In the genomic region with DNA sequence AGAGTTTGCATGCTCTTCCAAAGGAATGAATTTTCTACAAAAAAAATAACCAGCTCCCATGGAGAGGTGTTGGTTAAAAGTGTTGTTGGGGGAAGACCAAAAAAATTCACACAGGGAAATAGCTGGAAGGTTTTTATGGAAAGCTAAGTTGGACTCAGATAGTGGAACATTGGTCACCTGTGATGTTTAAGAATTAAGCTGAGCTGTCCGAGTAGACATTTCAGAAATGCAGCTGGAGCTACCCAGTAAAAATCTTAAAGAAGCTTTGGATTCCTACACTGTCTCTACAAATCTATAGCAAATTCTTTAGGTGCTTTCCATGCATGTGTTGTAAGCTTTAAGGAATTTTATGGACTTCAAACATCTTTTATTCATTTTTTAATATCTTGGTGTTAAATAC, we compare ENCODE assay signal across 23 cellular contexts.
DNase-seq lines count a peak whose midpoint lies in the region; ATAC-seq, FAIRE-seq and TF ChIP-seq lines count a peak whose summit lies in the region.
"Had no signal": no experiment of that assay in that cellular context is flagged by ENCODE, and none has a peak within 500 bp of the region (broad histone marks: within the 10 kb centered on the region; RNA-seq: fewer than 3 reads in every experiment).

No MANE protein-coding gene starts in this region.

- H3K56ac ChIP-seq in IMR-90 (ENCODE audit: extremely low read depth, insufficient read depth, low read length), result no peak overlapping the region

- H3K23ac ChIP-seq in IMR-90 (ENCODE audit: low read depth, low read length), result no peak overlapping the region

- H3K4me1 ChIP-seq in IMR-90 (ENCODE audit: control insufficient read depth, insufficient read depth, low read length) (peaks cover 16% of the 10 kb centered on the region), ascending aorta (no peaks in the 10 kb centered on the region)
- H3K4me1 ChIP-seq: Caco-2 had no signal

- intact Hi-C loops in IMR-90 (cut with micrococcal nuclease) (no loop called here), ascending aorta (cut with DNase I) (no loop called here)

- peak overlapping the region; percentile 59 for H2BK5ac ChIP-seq in IMR-90 (ENCODE audit: low read depth, low read length, poor library complexity, severe bottlenecking)

- no peak overlapping the region for H2AK5ac ChIP-seq in IMR-90 (ENCODE audit: low read depth, low read length)

- H3K27ac Mint-ChIP-seq in osteocyte (ENCODE audit: unreplicated experiment), result peak overlapping the region; percentile 98
- H3K27ac Mint-ChIP-seq: CD4-positive, alpha-beta T cell had no signal

- peak overlapping the region; percentile 53; the same call in 1 of the 3 replicates for H2BK15ac ChIP-seq in IMR-90 (ENCODE audit: low read depth, low read length)

- no peak overlapping the region for H2AFZ ChIP-seq in IMR-90 (replicated peaks; ENCODE audit: low read length, poor library complexity)

- dilution Hi-C loops in IMR-90 (cut with HindIII; ENCODE audit: low sequenced_read_pairs, unreplicated experiment), result no loop called here

- H3K4me3 Mint-ChIP-seq in osteocyte (ENCODE audit: unreplicated experiment), result peak overlapping the region; percentile 62
- H3K4me3 Mint-ChIP-seq: CD4-positive, alpha-beta T cell; IgD-negative memory B cell had no signal

- FAIRE-seq in urothelium cell line (lab: Jason Lieb, UNC), result no peak
- FAIRE-seq: GM12891, H54 had no signal

- peak overlapping the region; percentile 64 for H3K4ac ChIP-seq in IMR-90 (ENCODE audit: low read depth, low read length)

- no peaks in the 10 kb centered on the region for H3K9me3 ChIP-seq in IMR-90 (ENCODE audit: control insufficient read depth, insufficient read depth, low read length)
- no peaks in the 10 kb centered on the region for H3K9me3 ChIP-seq in ascending aorta
- H3K9me3 ChIP-seq: Caco-2, MG63 had no signal

- H4K5ac ChIP-seq in IMR-90 (ENCODE audit: low read depth, low read length), result peak overlapping the region; percentile 24; the same call in 1 of the 2 replicates

- no peak overlapping the region for H3K4me2 ChIP-seq in IMR-90 (ENCODE audit: low read depth, low read length)

- no peaks in the 10 kb centered on the region for H4K20me1 ChIP-seq in IMR-90 (ENCODE audit: insufficient read depth, low read length)

- TF ChIP-seq RAD21 in IMR-90 (IDR thresholded peaks at IDR 0.05; ENCODE audit: low read length), result no peak

- H3K14ac ChIP-seq in IMR-90 (replicated peaks; ENCODE audit: low read depth, low read length), result no peak overlapping the region

- peak overlapping the region; percentile 31 to 74; a peak in 2 of 4 replicates for H4K8ac ChIP-seq in IMR-90 (ENCODE audit: low read depth in 2 of 2, low read length in 2 of 2)

- H3K4me3 ChIP-seq in IMR-90 (ENCODE audit: insufficient read depth, low read depth, low read length), result no peak overlapping the region
- H3K4me3 ChIP-seq in ascending aorta, result no peak overlapping the region
- H3K4me3 ChIP-seq: MG63 had no signal

- no peak overlapping the region; the same call in 1 of the 2 replicates for H2BK120ac ChIP-seq in IMR-90 (ENCODE audit: low read depth, low read length)

- H3K27me3 Mint-ChIP-seq in osteocyte (ENCODE audit: unreplicated experiment), result no peaks in the 10 kb centered on the region

- H2AK9ac ChIP-seq in IMR-90 (replicated peaks; ENCODE audit: low read depth, low read length, poor library complexity), result no peak overlapping the region

- no peak overlapping the region for H3K9ac ChIP-seq in IMR-90 (ENCODE audit: low read depth, low read length)

- H3K9me3 Mint-ChIP-seq in osteocyte (ENCODE audit: unreplicated experiment), result peaks cover 4% of the 10 kb centered on the region
- H3K9me3 Mint-ChIP-seq: CD4-positive, alpha-beta T cell had no signal

- H3K27ac ChIP-seq in IMR-90 (ENCODE audit: insufficient read depth, low read length) (no peak overlapping the region), ascending aorta (no peak overlapping the region)
- H3K27ac ChIP-seq: RWPE1 had no signal

- no peak for TF ChIP-seq POLR2A in IMR-90 (IDR thresholded peaks at IDR 0.05; ENCODE audit: low read depth, low read length)

- no peaks in the 10 kb centered on the region for H3K27me3 ChIP-seq in IMR-90 (ENCODE audit: control insufficient read depth, insufficient read depth, low read length)
- no peaks in the 10 kb centered on the region for H3K27me3 ChIP-seq in ascending aorta
- H3K27me3 ChIP-seq: MG63 had no signal

- H4K91ac ChIP-seq in IMR-90 (ENCODE audit: insufficient read depth, low read depth, low read length), result no peak overlapping the region

- in situ Hi-C loops in IMR-90 (cut with MboI; ENCODE audit: low sequenced_read_pairs), result no loop called here

- ATAC-seq in IMR-90 (ENCODE audit: low read depth), result 0 out of 2 replicates have a peak, but pooled peaks have one; percentile 5
- no peak for ATAC-seq in HG03139 (IDR thresholded peaks at IDR 0.05; ENCODE audit: unreplicated experiment)
- ATAC-seq: PC-3 had no signal

- TF ChIP-seq CTCF in IMR-90 (conservative IDR thresholded peaks at IDR 0.05; ENCODE audit: low read depth, low read length) (no peak), osteocyte (IDR thresholded peaks at IDR 0.05) (no peak), ascending aorta (IDR thresholded peaks at IDR 0.05) (no peak)

- H3K36me3 ChIP-seq in IMR-90 (ENCODE audit: control insufficient read depth, insufficient read depth, low read length), result no peaks in the 10 kb centered on the region
- no peaks in the 10 kb centered on the region for H3K36me3 ChIP-seq in ascending aorta
- H3K36me3 ChIP-seq: MG63 had no signal

- no CpG with 5 or more reads among the region's 1 CpG for WGBS in IMR-90 (ENCODE audit: extremely low coverage in 2 of 2, insufficient read length in 1 of 2), 2 experiments

- H3K79me1 ChIP-seq in IMR-90 (ENCODE audit: low read depth in 1 of 2, low read length in 2 of 2), result no peaks in the 10 kb centered on the region

- no TSS peak for BruUV-seq in IMR-90 (replicated peaks; lab: Mats Ljungman, UMichigan)

- peak overlapping the region; percentile 3 for H2BK20ac ChIP-seq in IMR-90 (ENCODE audit: low read depth, low read length)

- POLR2A ChIA-PET in IMR-90 (lab: Charles Lee; ENCODE audit: unreplicated experiment), result no interaction called here

- H3K9me1 ChIP-seq in IMR-90 (ENCODE audit: insufficient read depth, low read length), result peaks cover 6% of the 10 kb centered on the region; the same call in 1 of the 2 replicates

- CTCF ChIA-PET in IMR-90 (lab: Yijun Ruan, JAX), result no interaction called here

- peaks cover 3% of the 10 kb centered on the region for H3K36me3 Mint-ChIP-seq in osteocyte (ENCODE audit: unreplicated experiment)
- H3K36me3 Mint-ChIP-seq: IgD-negative memory B cell had no signal

- DNase-seq in A172 (ENCODE audit: low spot score) (peak; percentile 13), IMR-90 (peak; percentile 31), cerebellar cortex (ENCODE audit: low spot score) (peak; percentile 6), osteocyte (ENCODE audit: extremely low spot score, unreplicated experiment) (no peak), urothelium cell line (ENCODE audit: low spot score) (no peak), Kasumi-1 (lab: John Stamatoyannopoulos, UW) (no peak), ascending aorta (ENCODE audit: low spot score in 2 of 2) (no peak)
- DNase-seq: 8988T; Caco-2; CD4-positive, alpha-beta T cell; Karpas-422; NCI-H1048; NCI-H1436; NCI-H1930; NCI-H524; PC-3; SIG-M5 had no signal

- peak overlapping the region; percentile 88 for H3K18ac ChIP-seq in IMR-90 (ENCODE audit: low read depth, low read length)

- H3K4me1 Mint-ChIP-seq in osteocyte (ENCODE audit: unreplicated experiment), result peaks cover 75% of the 10 kb centered on the region
- H3K4me1 Mint-ChIP-seq: IgD-negative memory B cell had no signal

TF ChIP-seq in IMR-90, 13 proteins besides CTCF, POLR2A, EP300 and RAD21:
- TF ChIP-seq BHLHE40 (IDR thresholded peaks at IDR 0.05; ENCODE audit: low read depth, low read length) (no peak), SMC3 (IDR thresholded peaks at IDR 0.05; ENCODE audit: low read depth, low read length) (no peak), RFX5 (IDR thresholded peaks at IDR 0.05; ENCODE audit: low read depth, low read length) (no peak), RCOR1 (IDR thresholded peaks at IDR 0.05; ENCODE audit: insufficient replicate concordance, low read length) (no peak)

Comparison
In these comparisons a context has a peak if more than half of its experiments do, and no peak if none do; other contexts are left out.
1. DNase-seq: peak in A172 (single experiment), IMR-90 (single experiment) and cerebellar cortex (single experiment); none in osteocyte (single experiment), urothelium cell line (single experiment), Kasumi-1 (0 of 2) and ascending aorta (0 of 2).